ENCODE assay signal across 1 cellular context in the genomic region with DNA sequence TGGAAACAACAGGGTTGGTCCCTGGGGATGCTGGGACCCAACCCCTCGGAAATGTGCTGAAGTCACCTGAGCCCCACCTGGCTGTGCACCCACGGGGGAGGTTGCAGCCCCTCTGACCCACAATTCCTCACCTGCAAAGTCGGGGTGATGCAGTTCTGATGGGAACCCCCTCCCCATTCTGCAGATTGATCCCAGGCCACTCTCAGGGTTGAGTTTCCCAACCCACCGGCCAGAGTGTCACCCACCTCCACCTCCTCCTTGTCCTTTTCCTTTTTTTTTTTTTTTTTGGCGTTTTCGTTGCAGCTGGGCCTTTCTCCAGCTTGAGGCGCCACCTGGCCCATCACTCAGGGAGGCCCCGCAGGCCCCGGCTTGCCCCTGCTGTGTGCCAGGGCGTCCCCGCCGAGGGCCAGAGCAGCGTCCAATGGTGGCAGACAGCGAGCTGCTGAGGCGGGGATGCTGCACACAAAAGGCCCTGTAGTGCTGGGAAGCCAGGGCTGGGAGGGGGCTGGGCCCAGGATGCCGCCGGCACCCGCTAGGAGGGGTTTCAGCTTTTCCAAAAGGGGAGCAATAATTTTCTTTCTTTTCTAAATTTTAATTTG.
TF ChIP-seq lines count a peak whose summit lies in the region.

No MANE protein-coding gene starts in this region.

TF ChIP-seq in GM23338, 12 proteins besides CTCF, POLR2A, EP300 and RAD21:
- TF ChIP-seq, protein P1, sequence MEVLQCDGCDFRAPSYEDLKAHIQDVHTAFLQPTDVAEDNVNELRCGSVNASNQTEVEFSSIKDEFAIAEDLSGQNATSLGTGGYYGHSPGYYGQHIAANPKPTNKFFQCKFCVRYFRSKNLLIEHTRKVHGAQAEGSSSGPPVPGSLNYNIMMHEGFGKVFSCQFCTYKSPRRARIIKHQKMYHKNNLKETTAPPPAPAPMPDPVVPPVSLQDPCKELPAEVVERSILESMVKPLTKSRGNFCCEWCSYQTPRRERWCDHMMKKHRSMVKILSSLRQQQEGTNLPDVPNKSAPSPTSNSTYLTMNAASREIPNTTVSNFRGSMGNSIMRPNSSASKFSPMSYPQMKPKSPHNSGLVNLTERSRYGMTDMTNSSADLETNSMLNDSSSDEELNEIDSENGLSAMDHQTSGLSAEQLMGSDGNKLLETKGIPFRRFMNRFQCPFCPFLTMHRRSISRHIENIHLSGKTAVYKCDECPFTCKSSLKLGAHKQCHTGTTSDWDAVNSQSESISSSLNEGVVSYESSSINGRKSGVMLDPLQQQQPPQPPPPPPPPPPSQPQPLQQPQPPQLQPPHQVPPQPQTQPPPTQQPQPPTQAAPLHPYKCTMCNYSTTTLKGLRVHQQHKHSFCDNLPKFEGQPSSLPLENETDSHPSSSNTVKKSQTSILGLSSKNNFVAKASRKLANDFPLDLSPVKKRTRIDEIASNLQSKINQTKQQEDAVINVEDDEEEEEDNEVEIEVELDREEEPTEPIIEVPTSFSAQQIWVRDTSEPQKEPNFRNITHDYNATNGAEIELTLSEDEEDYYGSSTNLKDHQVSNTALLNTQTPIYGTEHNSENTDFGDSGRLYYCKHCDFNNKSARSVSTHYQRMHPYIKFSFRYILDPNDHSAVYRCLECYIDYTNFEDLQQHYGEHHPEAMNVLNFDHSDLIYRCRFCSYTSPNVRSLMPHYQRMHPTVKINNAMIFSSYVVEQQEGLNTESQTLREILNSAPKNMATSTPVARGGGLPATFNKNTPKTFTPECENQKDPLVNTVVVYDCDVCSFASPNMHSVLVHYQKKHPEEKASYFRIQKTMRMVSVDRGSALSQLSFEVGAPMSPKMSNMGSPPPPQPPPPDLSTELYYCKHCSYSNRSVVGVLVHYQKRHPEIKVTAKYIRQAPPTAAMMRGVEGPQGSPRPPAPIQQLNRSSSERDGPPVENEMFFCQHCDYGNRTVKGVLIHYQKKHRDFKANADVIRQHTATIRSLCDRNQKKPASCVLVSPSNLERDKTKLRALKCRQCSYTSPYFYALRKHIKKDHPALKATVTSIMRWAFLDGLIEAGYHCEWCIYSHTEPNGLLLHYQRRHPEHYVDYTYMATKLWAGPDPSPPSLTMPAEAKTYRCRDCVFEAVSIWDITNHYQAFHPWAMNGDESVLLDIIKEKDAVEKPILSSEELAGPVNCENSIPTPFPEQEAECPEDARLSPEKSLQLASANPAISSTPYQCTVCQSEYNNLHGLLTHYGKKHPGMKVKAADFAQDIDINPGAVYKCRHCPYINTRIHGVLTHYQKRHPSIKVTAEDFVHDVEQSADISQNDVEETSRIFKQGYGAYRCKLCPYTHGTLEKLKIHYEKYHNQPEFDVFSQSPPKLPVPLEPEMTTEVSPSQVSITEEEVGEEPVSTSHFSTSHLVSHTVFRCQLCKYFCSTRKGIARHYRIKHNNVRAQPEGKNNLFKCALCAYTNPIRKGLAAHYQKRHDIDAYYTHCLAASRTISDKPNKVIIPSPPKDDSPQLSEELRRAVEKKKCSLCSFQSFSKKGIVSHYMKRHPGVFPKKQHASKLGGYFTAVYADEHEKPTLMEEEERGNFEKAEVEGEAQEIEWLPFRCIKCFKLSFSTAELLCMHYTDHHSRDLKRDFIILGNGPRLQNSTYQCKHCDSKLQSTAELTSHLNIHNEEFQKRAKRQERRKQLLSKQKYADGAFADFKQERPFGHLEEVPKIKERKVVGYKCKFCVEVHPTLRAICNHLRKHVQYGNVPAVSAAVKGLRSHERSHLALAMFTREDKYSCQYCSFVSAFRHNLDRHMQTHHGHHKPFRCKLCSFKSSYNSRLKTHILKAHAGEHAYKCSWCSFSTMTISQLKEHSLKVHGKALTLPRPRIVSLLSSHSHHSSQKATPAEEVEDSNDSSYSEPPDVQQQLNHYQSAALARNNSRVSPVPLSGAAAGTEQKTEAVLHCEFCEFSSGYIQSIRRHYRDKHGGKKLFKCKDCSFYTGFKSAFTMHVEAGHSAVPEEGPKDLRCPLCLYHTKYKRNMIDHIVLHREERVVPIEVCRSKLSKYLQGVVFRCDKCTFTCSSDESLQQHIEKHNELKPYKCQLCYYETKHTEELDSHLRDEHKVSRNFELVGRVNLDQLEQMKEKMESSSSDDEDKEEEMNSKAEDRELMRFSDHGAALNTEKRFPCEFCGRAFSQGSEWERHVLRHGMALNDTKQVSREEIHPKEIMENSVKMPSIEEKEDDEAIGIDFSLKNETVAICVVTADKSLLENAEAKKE (CRISPR knock-in tag; IDR thresholded peaks at IDR 0.05) = no peak
- TF ChIP-seq JUNB (IDR thresholded peaks at IDR 0.05; ENCODE audit: unreplicated experiment) = no peak
- TF ChIP-seq, protein P2, sequence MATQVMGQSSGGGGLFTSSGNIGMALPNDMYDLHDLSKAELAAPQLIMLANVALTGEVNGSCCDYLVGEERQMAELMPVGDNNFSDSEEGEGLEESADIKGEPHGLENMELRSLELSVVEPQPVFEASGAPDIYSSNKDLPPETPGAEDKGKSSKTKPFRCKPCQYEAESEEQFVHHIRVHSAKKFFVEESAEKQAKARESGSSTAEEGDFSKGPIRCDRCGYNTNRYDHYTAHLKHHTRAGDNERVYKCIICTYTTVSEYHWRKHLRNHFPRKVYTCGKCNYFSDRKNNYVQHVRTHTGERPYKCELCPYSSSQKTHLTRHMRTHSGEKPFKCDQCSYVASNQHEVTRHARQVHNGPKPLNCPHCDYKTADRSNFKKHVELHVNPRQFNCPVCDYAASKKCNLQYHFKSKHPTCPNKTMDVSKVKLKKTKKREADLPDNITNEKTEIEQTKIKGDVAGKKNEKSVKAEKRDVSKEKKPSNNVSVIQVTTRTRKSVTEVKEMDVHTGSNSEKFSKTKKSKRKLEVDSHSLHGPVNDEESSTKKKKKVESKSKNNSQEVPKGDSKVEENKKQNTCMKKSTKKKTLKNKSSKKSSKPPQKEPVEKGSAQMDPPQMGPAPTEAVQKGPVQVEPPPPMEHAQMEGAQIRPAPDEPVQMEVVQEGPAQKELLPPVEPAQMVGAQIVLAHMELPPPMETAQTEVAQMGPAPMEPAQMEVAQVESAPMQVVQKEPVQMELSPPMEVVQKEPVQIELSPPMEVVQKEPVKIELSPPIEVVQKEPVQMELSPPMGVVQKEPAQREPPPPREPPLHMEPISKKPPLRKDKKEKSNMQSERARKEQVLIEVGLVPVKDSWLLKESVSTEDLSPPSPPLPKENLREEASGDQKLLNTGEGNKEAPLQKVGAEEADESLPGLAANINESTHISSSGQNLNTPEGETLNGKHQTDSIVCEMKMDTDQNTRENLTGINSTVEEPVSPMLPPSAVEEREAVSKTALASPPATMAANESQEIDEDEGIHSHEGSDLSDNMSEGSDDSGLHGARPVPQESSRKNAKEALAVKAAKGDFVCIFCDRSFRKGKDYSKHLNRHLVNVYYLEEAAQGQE (IDR thresholded peaks at IDR 0.05; ENCODE audit: unreplicated experiment) = no peak
- no peak for TF ChIP-seq NANOG (IDR thresholded peaks at IDR 0.05; ENCODE audit: borderline replicate concordance)
- no peak for TF ChIP-seq CREB1 (CRISPR knock-in tag; IDR thresholded peaks at IDR 0.05; ENCODE audit: low read depth)
- TF ChIP-seq ZNF114 (CRISPR knock-in tag; IDR thresholded peaks at IDR 0.05) = no peak
- TF ChIP-seq EZH2 (IDR thresholded peaks at IDR 0.05; ENCODE audit: low read depth, unreplicated experiment) = no peak
- no peak for TF ChIP-seq ZNF331 (CRISPR knock-in tag; IDR thresholded peaks at IDR 0.05; ENCODE audit: low read depth)
- TF ChIP-seq, protein P3, sequence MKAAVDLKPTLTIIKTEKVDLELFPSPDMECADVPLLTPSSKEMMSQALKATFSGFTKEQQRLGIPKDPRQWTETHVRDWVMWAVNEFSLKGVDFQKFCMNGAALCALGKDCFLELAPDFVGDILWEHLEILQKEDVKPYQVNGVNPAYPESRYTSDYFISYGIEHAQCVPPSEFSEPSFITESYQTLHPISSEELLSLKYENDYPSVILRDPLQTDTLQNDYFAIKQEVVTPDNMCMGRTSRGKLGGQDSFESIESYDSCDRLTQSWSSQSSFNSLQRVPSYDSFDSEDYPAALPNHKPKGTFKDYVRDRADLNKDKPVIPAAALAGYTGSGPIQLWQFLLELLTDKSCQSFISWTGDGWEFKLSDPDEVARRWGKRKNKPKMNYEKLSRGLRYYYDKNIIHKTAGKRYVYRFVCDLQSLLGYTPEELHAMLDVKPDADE (IDR thresholded peaks at IDR 0.05) = no peak
- TF ChIP-seq POLR2AphosphoS5 (IDR thresholded peaks at IDR 0.05; ENCODE audit: low read depth) = no peak
- TF ChIP-seq EZH2phosphoT487 (IDR thresholded peaks at IDR 0.05; ENCODE audit: unreplicated experiment) = no peak
- no peak for TF ChIP-seq STAT1 (IDR thresholded peaks at IDR 0.05; ENCODE audit: unreplicated experiment)
